In genomic region chr6:121446705-121447104, GRCh38 we compare ENCODE assay signal across 2 cellular contexts. TPM values are rescaled to one million over a fixed set of nuclear protein-coding genes. Genes with fewer than 3 reads are reported as not detected.
"Had no signal": no experiment of that assay in that cellular context is flagged by ENCODE, and none has a peak within 500 bp of the region (broad histone marks: within the 10 kb centered on the region; RNA-seq: fewer than 3 reads in every experiment).

No MANE protein-coding gene starts in this region.

RNA-seq across cellular contexts. Expression of gene GJA1, which starts 11.3 kb away (rescaled TPM):
- total RNA-seq: naive thymus-derived CD8-positive, alpha-beta T cell had no signal
- polyA plus RNA-seq: immature natural killer cell; naive thymus-derived CD8-positive, alpha-beta T cell had no signal
